In genomic region chr12:4289334-4289878, GRCh38 we compare ENCODE assay signal across 12 cellular contexts. TPM values are rescaled to one million over a fixed set of nuclear protein-coding genes. Genes with fewer than 3 reads are reported as not detected.
DNase-seq lines count a peak whose midpoint lies in the region; ATAC-seq and TF ChIP-seq lines count a peak whose summit lies in the region.
"Had no signal": no experiment of that assay in that cellular context is flagged by ENCODE, and none has a peak within 500 bp of the region (broad histone marks: within the 10 kb centered on the region; RNA-seq: fewer than 3 reads in every experiment).

No MANE protein-coding gene starts in this region.

- POLR2A ChIA-PET in naive thymus-derived CD4-positive, alpha-beta T cell (lab: Charles Lee), result no interaction called here

- peak overlapping the region in 1 of 10 donors; percentile 41 for H3K4me3 Mint-ChIP-seq in naive thymus-derived CD4-positive, alpha-beta T cell
- H3K4me3 Mint-ChIP-seq: activated T-cell treated with anti-CD3 and anti-CD28 coated beads, Interleukin-2, amount 50 U/mL, for 4 hours had no signal

- intact Hi-C loops in colonic mucosa (cut with DNase I), result no loop called here
- intact Hi-C loops in naive thymus-derived CD4-positive, alpha-beta T cell (cut with micrococcal nuclease), result no loop called here
- intact Hi-C loops in left colon (cut with DNase I, micrococcal nuclease), result no loop called here

- H3K36me3 Mint-ChIP-seq in naive thymus-derived CD4-positive, alpha-beta T cell, result peaks cover 15 to 68% (median 29%) of the 10 kb centered on the region in 5 donors

- H3K9ac ChIP-seq in BLaER1 treated with 17β-estradiol and CSF1 and Interleukin-3, amounts not matched to agents 10 nM and 100 nM, result peak overlapping the region; percentile 11 to 79 (median 62); a peak in 18 of 22 replicates
- no peak overlapping the region for H3K9ac ChIP-seq in colonic mucosa (ENCODE audit: low read depth in 2 of 2, low read length in 2 of 2)

- H3K4me2 ChIP-seq in BLaER1 treated with 17β-estradiol and CSF1 and Interleukin-3, amounts not matched to agents 10 nM and 100 nM, result peak overlapping the region; percentile 57 to 97 (median 86)

- H3K27me3 Mint-ChIP-seq in naive thymus-derived CD4-positive, alpha-beta T cell, result no peaks in the 10 kb centered on the region

- peaks cover 71 to 96% (median 90%) of the 10 kb centered on the region in 7 donors for H3K4me1 Mint-ChIP-seq in naive thymus-derived CD4-positive, alpha-beta T cell

- no peaks in the 10 kb centered on the region for H3K27me3 ChIP-seq in BLaER1 treated with 17β-estradiol and CSF1 and Interleukin-3, amounts not matched to agents 10 nM and 100 nM
- H3K27me3 ChIP-seq in colonic mucosa, result no peaks in the 10 kb centered on the region
- no peaks in the 10 kb centered on the region for H3K27me3 ChIP-seq in naive thymus-derived CD4-positive, alpha-beta T cell (ENCODE audit: control insufficient read depth in 2 of 2, insufficient read depth in 2 of 2, low read length in 2 of 2)

- CTCF ChIA-PET in naive thymus-derived CD4-positive, alpha-beta T cell (lab: Charles Lee), result no interaction called here

- peak overlapping the region in 9 of 11 experiments; percentile 59 to 90 (median 73); a peak in 18 of 22 replicates for H3K27ac ChIP-seq in BLaER1 treated with 17β-estradiol and CSF1 and Interleukin-3, amounts not matched to agents 10 nM and 100 nM
- H3K27ac ChIP-seq in colonic mucosa, result peak overlapping the region; percentile 16
- peak overlapping the region; percentile 8 for H3K27ac ChIP-seq in naive thymus-derived CD4-positive, alpha-beta T cell (ENCODE audit: low read depth, low read length)

- ATAC-seq in naive thymus-derived CD4-positive, alpha-beta T cell, result peak; percentile 53
- no peak for ATAC-seq in left colon
- ATAC-seq: activated T-cell treated with anti-CD3 and anti-CD28 coated beads, Interleukin-2, amount 50 U/mL, for 4 hours; Panc1 had no signal

- peak overlapping the region in 5 of 10 experiments; percentile 10 to 41 (median 32); a peak in 7 of 20 replicates for H3K4me3 ChIP-seq in BLaER1 treated with 17β-estradiol and CSF1 and Interleukin-3, amounts not matched to agents 10 nM and 100 nM
- no peak overlapping the region for H3K4me3 ChIP-seq in colonic mucosa
- H3K4me3 ChIP-seq in naive thymus-derived CD4-positive, alpha-beta T cell (ENCODE audit: low read length), result no peak overlapping the region

- H3K9me3 ChIP-seq in BLaER1 treated with 17β-estradiol and CSF1 and Interleukin-3, amounts not matched to agents 10 nM and 100 nM (replicated peaks in 1 of 11), result no peaks in the 10 kb centered on the region
- H3K9me3 ChIP-seq in colonic mucosa, result no peaks in the 10 kb centered on the region
- H3K9me3 ChIP-seq in naive thymus-derived CD4-positive, alpha-beta T cell (ENCODE audit: control insufficient read depth in 2 of 3, low read length in 3 of 3), result no peaks in the 10 kb centered on the region

- peak overlapping the region in 5 of 9 donors; percentile 58 to 85 (median 77) for H3K27ac Mint-ChIP-seq in naive thymus-derived CD4-positive, alpha-beta T cell

- TF ChIP-seq CTCF in colonic mucosa (IDR thresholded peaks at IDR 0.05), result no peak

- no peaks in the 10 kb centered on the region for H3K9me3 Mint-ChIP-seq in naive thymus-derived CD4-positive, alpha-beta T cell
- H3K9me3 Mint-ChIP-seq: activated T-cell treated with anti-CD3 and anti-CD28 coated beads, Interleukin-2, amount 50 U/mL, for 4 hours had no signal

- no peaks in the 10 kb centered on the region; a peak in 1 of 22 replicates for H4K20me1 ChIP-seq in BLaER1 treated with 17β-estradiol and CSF1 and Interleukin-3, amounts not matched to agents 10 nM and 100 nM

- DNase-seq in MV-4-11 (lab: John Stamatoyannopoulos, UW), result peak; percentile 94
- no peak for DNase-seq in colonic mucosa
- no peak for DNase-seq in naive thymus-derived CD4-positive, alpha-beta T cell
- DNase-seq in left colon, result no peak
- DNase-seq in NCI-H1694 treated with DMSO at 0.1 percent for 48 hours (lab: John Stamatoyannopoulos, UW), result no peak
- DNase-seq in COLO829 (ENCODE audit: low spot score), result no peak
- no peak for DNase-seq in activated CD4-positive, alpha-beta T cell treated with anti-CD3 and anti-CD28 coated beads, Interleukin-2, amount 50 U/mL, for 1 hour
- DNase-seq: activated T-cell treated with anti-CD3 and anti-CD28 coated beads, Interleukin-2, amount 50 U/mL, for 4 hours; KG1; stimulated activated CD4-positive, alpha-beta T cell treated with anti-CD3 and anti-CD28 coated beads, Interleukin-4, amount 100 ng/mL, for 24 hours had no signal

- peaks cover 15 to 59% (median 37%) of the 10 kb centered on the region in 10 experiments for H3K4me1 ChIP-seq in BLaER1 treated with 17β-estradiol and CSF1 and Interleukin-3, amounts not matched to agents 10 nM and 100 nM
- peaks cover 12% of the 10 kb centered on the region for H3K4me1 ChIP-seq in colonic mucosa
- H3K4me1 ChIP-seq in naive thymus-derived CD4-positive, alpha-beta T cell (ENCODE audit: control insufficient read depth in 2 of 2, insufficient read depth in 2 of 2, low read length in 2 of 2), result peaks cover 33 to 52% of the 10 kb centered on the region in 2 donors

- no peaks in the 10 kb centered on the region for H3K36me3 ChIP-seq in BLaER1 treated with 17β-estradiol and CSF1 and Interleukin-3, amounts not matched to agents 10 nM and 100 nM
- peaks cover 5% of the 10 kb centered on the region for H3K36me3 ChIP-seq in colonic mucosa
- peaks cover 36 to 98% (median 65%) of the 10 kb centered on the region in 3 experiments for H3K36me3 ChIP-seq in naive thymus-derived CD4-positive, alpha-beta T cell (ENCODE audit: control insufficient read depth in 2 of 3, insufficient read depth in 3 of 3, low read length in 3 of 3)

RNA-seq across cellular contexts. Expression of gene CCND2, which starts 15.8 kb away (rescaled TPM):
- 100 to 1,000 TPM; 180 to 217 TPM for total RNA-seq in colonic mucosa
- 100 to 1,000 TPM in 3 of 5 experiments, 10 to 100 TPM in 2; 95.7 to 659 (median 125) TPM for total RNA-seq in naive thymus-derived CD4-positive, alpha-beta T cell
- polyA plus RNA-seq in naive thymus-derived CD4-positive, alpha-beta T cell, result 10 to 100 TPM; 57.3 to 65.1 TPM
- total RNA-seq in left colon, result 100 to 1,000 TPM in 1 of 2 donors, 10 to 100 TPM in 1; 97.7 to 106 TPM

RNA-seq across cellular contexts. Expression of gene TIGAR, which starts 31.6 kb away (rescaled TPM):
- 10 to 100 TPM; 14.1 to 17.7 TPM for total RNA-seq in colonic mucosa
- total RNA-seq in naive thymus-derived CD4-positive, alpha-beta T cell, result 10 to 100 TPM in 3 of 5 experiments, 1 to 10 TPM in 2; 7.1 to 15.8 (median 11.1) TPM
- 1 to 10 TPM; 4.4 to 6.6 TPM for polyA plus RNA-seq in naive thymus-derived CD4-positive, alpha-beta T cell
- 10 to 100 TPM; 13.0 to 14.4 TPM for total RNA-seq in left colon

Comparison
In these comparisons a context has a peak if more than half of its experiments do, and no peak if none do; other contexts are left out.
1. H3K27ac ChIP-seq: peak in every context shown above with its lines; median percentile 73 in BLaER1 treated with 17β-estradiol and CSF1 and Interleukin-3, amounts not matched to agents 10 nM and 100 nM; 16 in colonic mucosa; 8 in naive thymus-derived CD4-positive, alpha-beta T cell.
2. H3K9ac ChIP-seq: peak in BLaER1 treated with 17β-estradiol and CSF1 and Interleukin-3, amounts not matched to agents 10 nM and 100 nM (11 of 11); none in colonic mucosa (0 of 2).